In genomic region chr7:100582650-100583049, GRCh38 we compare ENCODE assay signal across 11 cellular contexts. TPM values are rescaled to one million over a fixed set of nuclear protein-coding genes. Genes with fewer than 3 reads are reported as not detected.
A peak's percentile ranks its signal among the peaks of the same experiment; 100 is the strongest.
DNase-seq lines count a peak whose midpoint lies in the region; ATAC-seq and TF ChIP-seq lines count a peak whose summit lies in the region.
"Had no signal": no experiment of that assay in that cellular context is flagged by ENCODE, and none has a peak within 500 bp of the region (broad histone marks: within the 10 kb centered on the region; RNA-seq: fewer than 3 reads in every experiment).

No MANE protein-coding gene starts in this region.

- peak overlapping the region; percentile 97 for H3K27ac Mint-ChIP-seq in T-helper 1 cell treated with Interleukin-12 subunit alpha and Interleukin-12 subunit beta and Interleukin-4 antibody, amounts not matched to agents 30 μg/mL and 1 μg/mL, for 36 hours
- peak overlapping the region; percentile 96 for H3K27ac Mint-ChIP-seq in activated B cell treated with CpG ODN at 0.5 μM for 24 hours

- ATAC-seq in activated B cell treated with CpG ODN at 0.5 μM for 24 hours (ENCODE audit: low read depth): no peak
- ATAC-seq in HG02973 (IDR thresholded peaks at IDR 0.05; ENCODE audit: unreplicated experiment): no peak
- ATAC-seq in HG02678 (IDR thresholded peaks at IDR 0.05; ENCODE audit: unreplicated experiment): no peak

- H3K4me3 ChIP-seq in fibroblast of the aortic adventitia (ENCODE audit: low read depth, low read length) (peak overlapping the region; percentile 99), skin epidermis (no peak overlapping the region)

- H3K4me1 Mint-ChIP-seq in T-helper 1 cell treated with Interleukin-12 subunit alpha and Interleukin-12 subunit beta and Interleukin-4 antibody, amounts not matched to agents 30 μg/mL and 1 μg/mL, for 36 hours (ENCODE audit: low read depth): peaks cover 21% of the 10 kb centered on the region
- peaks cover 38% of the 10 kb centered on the region for H3K4me1 Mint-ChIP-seq in activated B cell treated with CpG ODN at 0.5 μM for 24 hours

- POLR2A ChIA-PET in activated B cell treated with CpG ODN at 0.5 μM for 24 hours (lab: Charles Lee): interaction anchor here (0.6 to 5.2 kb wide), 9 partner anchors 11 to 433 kb away, joined by 3 to 114 read pairs (median 13); partner anchors contain the start of genes MOSPD3, POP7 and SLC12A9

- no peaks in the 10 kb centered on the region for H3K27me3 Mint-ChIP-seq in T-helper 1 cell treated with Interleukin-12 subunit alpha and Interleukin-12 subunit beta and Interleukin-4 antibody, amounts not matched to agents 30 μg/mL and 1 μg/mL, for 36 hours (ENCODE audit: low read depth)
- H3K27me3 Mint-ChIP-seq in activated B cell treated with CpG ODN at 0.5 μM for 24 hours: no peaks in the 10 kb centered on the region

- H3K27ac ChIP-seq in skin epidermis: peak overlapping the region in 20 of 21 experiments; percentile 3 to 99 (median 95)

- H3K9me3 Mint-ChIP-seq in T-helper 1 cell treated with Interleukin-12 subunit alpha and Interleukin-12 subunit beta and Interleukin-4 antibody, amounts not matched to agents 30 μg/mL and 1 μg/mL, for 36 hours: no peaks in the 10 kb centered on the region
- no peaks in the 10 kb centered on the region for H3K9me3 Mint-ChIP-seq in activated B cell treated with CpG ODN at 0.5 μM for 24 hours

- DNase-seq in T-helper 1 cell (no peak), activated B cell treated with CpG ODN at 0.5 μM for 24 hours (no peak), fibroblast of the aortic adventitia (ENCODE audit: low read depth) (no peak), inferior parietal cortex (ENCODE audit: extremely low spot score) (no peak)
- DNase-seq: 8988T, KG1, NCI-H748 treated with DMSO at 0.1 percent for 48 hours had no signal

- CTCF ChIA-PET in activated B cell treated with CpG ODN at 0.5 μM for 24 hours (lab: Charles Lee): interaction anchor here (1.2 to 2.4 kb wide), 2 partner anchors 18 to 23 kb away, joined by 6 to 7 read pairs; no protein-coding TSS in a partner anchor

- H3K36me3 Mint-ChIP-seq in T-helper 1 cell treated with Interleukin-12 subunit alpha and Interleukin-12 subunit beta and Interleukin-4 antibody, amounts not matched to agents 30 μg/mL and 1 μg/mL, for 36 hours (ENCODE audit: low read depth): peaks cover 10% of the 10 kb centered on the region
- peaks cover 15% of the 10 kb centered on the region for H3K36me3 Mint-ChIP-seq in activated B cell treated with CpG ODN at 0.5 μM for 24 hours (ENCODE audit: low read depth)

- TF ChIP-seq CTCF in activated B cell treated with CpG ODN at 0.5 μM for 24 hours (IDR thresholded peaks at IDR 0.05): no peak
- TF ChIP-seq CTCF in fibroblast of the aortic adventitia (IDR thresholded peaks at IDR 0.05; ENCODE audit: insufficient read depth, low read length): no peak

- H3K4me3 Mint-ChIP-seq in T-helper 1 cell treated with Interleukin-12 subunit alpha and Interleukin-12 subunit beta and Interleukin-4 antibody, amounts not matched to agents 30 μg/mL and 1 μg/mL, for 36 hours: peak overlapping the region; percentile 61
- H3K4me3 Mint-ChIP-seq in activated B cell treated with CpG ODN at 0.5 μM for 24 hours: peak overlapping the region; percentile 93

- intact Hi-C loops in activated B cell treated with CpG ODN at 0.5 μM for 24 hours (cut with micrococcal nuclease): loop anchor here (1.0 kb wide), 1 partner anchor 13 kb away; no protein-coding TSS in a partner anchor

RNA-seq across cellular contexts. Expression of gene LRCH4, which starts 3.3 kb away (rescaled TPM):
- total RNA-seq in activated B cell treated with CpG ODN at 0.5 μM for 24 hours (137 and 174 TPM in 2 replicates), fibroblast of the aortic adventitia (ENCODE audit: low replicate concordance) (9.4 and 21.3 TPM in 2 replicates)

RNA-seq across cellular contexts. Expression of gene FBXO24, which starts 3.5 kb away (rescaled TPM):
- total RNA-seq in activated B cell treated with CpG ODN at 0.5 μM for 24 hours: 0.29 and 1.9 TPM in 2 replicates
- 0.54 TPM in 1 of 2 replicates, not detected in the other for total RNA-seq in fibroblast of the aortic adventitia (ENCODE audit: low replicate concordance)

RNA-seq across cellular contexts. Expression of gene SAP25, which starts 8.9 kb away (rescaled TPM):
- total RNA-seq in activated B cell treated with CpG ODN at 0.5 μM for 24 hours: 13.8 and 24.1 TPM in 2 replicates
- total RNA-seq in fibroblast of the aortic adventitia (ENCODE audit: low replicate concordance): not detected in 2 replicates

RNA-seq across cellular contexts. Expression of gene PCOLCE, which starts 19.5 kb away (rescaled TPM):
- total RNA-seq in activated B cell treated with CpG ODN at 0.5 μM for 24 hours (5.4 and 5.8 TPM in 2 replicates), fibroblast of the aortic adventitia (ENCODE audit: low replicate concordance) (165 and 286 TPM in 2 replicates)

RNA-seq across cellular contexts. Expression of gene MOSPD3, which starts 29.7 kb away (rescaled TPM):
- total RNA-seq in activated B cell treated with CpG ODN at 0.5 μM for 24 hours (10.5 and 11.9 TPM in 2 replicates), fibroblast of the aortic adventitia (ENCODE audit: low replicate concordance) (1.8 and 11.4 TPM in 2 replicates)

Comparison
In these comparisons a context has a peak if more than half of its experiments do, and no peak if none do; other contexts are left out.
1. RNA of gene SAP25, which starts 8.9 kb away (total RNA-seq): 13.8 to 24.1 TPM in activated B cell treated with CpG ODN at 0.5 μM for 24 hours; not detected in fibroblast of the aortic adventitia; every median in the first group is over 10 times any median in the second.